In genomic region chr3:187062526-187063177, GRCh38 we compare ENCODE assay signal across 11 cellular contexts.
DNase-seq lines count a peak whose midpoint lies in the region; ATAC-seq and TF ChIP-seq lines count a peak whose summit lies in the region.
"Had no signal": no experiment of that assay in that cellular context is flagged by ENCODE, and none has a peak within 500 bp of the region (broad histone marks: within the 10 kb centered on the region; RNA-seq: fewer than 3 reads in every experiment).

No MANE protein-coding gene starts in this region.

- no peak for ATAC-seq in HG02973 (IDR thresholded peaks at IDR 0.05; ENCODE audit: unreplicated experiment)
- ATAC-seq in GM18520 (IDR thresholded peaks at IDR 0.05; ENCODE audit: unreplicated experiment) = no peak
- ATAC-seq in GM21786 (IDR thresholded peaks at IDR 0.05; ENCODE audit: unreplicated experiment) = no peak

- H3K4me1 Mint-ChIP-seq in activated naive CD8-positive, alpha-beta T cell (ENCODE audit: low read depth) = peaks cover 79% of the 10 kb centered on the region

- H3K27me3 Mint-ChIP-seq in activated naive CD8-positive, alpha-beta T cell = no peaks in the 10 kb centered on the region

- H3K4me3 ChIP-seq in AG09309 (ENCODE audit: control insufficient read depth, low read depth, low read length) = no peak overlapping the region

- H3K27ac Mint-ChIP-seq in activated naive CD8-positive, alpha-beta T cell = peak overlapping the region; percentile 82

- H3K36me3 Mint-ChIP-seq in activated naive CD8-positive, alpha-beta T cell = peaks cover 28% of the 10 kb centered on the region

- TF ChIP-seq CTCF in AG09309 (IDR thresholded peaks at IDR 0.05; ENCODE audit: control insufficient read depth, insufficient read depth, low read depth, low read length, missing control alignments) = no peak

- H3K9me3 Mint-ChIP-seq in activated naive CD8-positive, alpha-beta T cell (ENCODE audit: low read depth) = no peaks in the 10 kb centered on the region

- H3K4me3 Mint-ChIP-seq in activated naive CD8-positive, alpha-beta T cell = peak overlapping the region; percentile 3

- DNase-seq in AG09309 (ENCODE audit: low read depth) (peak; percentile 61), HT1080 (ENCODE audit: low read depth) (peak; percentile 56), left kidney (ENCODE audit: low read depth, low spot score) (peak; percentile 31), NCI-H446 (lab: John Stamatoyannopoulos, UW) (no peak)
- DNase-seq: activated CD4-positive, CD25-positive, alpha-beta regulatory T cell; KG1; stimulated activated naive CD8-positive, alpha-beta T cell treated with anti-CD3 and anti-CD28 coated beads, Interleukin-15, Interleukin-2, amounts not matched to agents 100 U/mL and 50 U/mL, for 24 hours had no signal

Comparison
In these comparisons a context has a peak if more than half of its experiments do, and no peak if none do; other contexts are left out.
1. DNase-seq: peak in AG09309 (single experiment), HT1080 (single experiment) and left kidney (single experiment); none in NCI-H446 (0 of 2).